ENCODE assay signal across 1 cellular context in genomic region chr20:47236639-47236900, GRCh38.
TF ChIP-seq lines count a peak whose summit lies in the region.

No MANE protein-coding gene starts in this region.

TF ChIP-seq in HepG2, 621 proteins besides CTCF, POLR2A, EP300 and RAD21:
- TF ChIP-seq SKI (IDR thresholded peaks at IDR 0.05; ENCODE audit: partially characterized antibody): no peak
- TF ChIP-seq RNF2 (conservative IDR thresholded peaks at IDR 0.05; ENCODE audit: low read depth): no peak
- no peak for TF ChIP-seq TBP (CRISPR knock-in tag; IDR thresholded peaks at IDR 0.05)
- TF ChIP-seq NCOA5 (CRISPR knock-in tag; IDR thresholded peaks at IDR 0.05): no peak
- no peak for TF ChIP-seq ATF4 (CRISPR knock-in tag; IDR thresholded peaks at IDR 0.05)
- peak; percentile 53 for TF ChIP-seq BCL6 (CRISPR knock-in tag; IDR thresholded peaks at IDR 0.05)
- TF ChIP-seq CREB3 (CRISPR knock-in tag; IDR thresholded peaks at IDR 0.05): no peak
- no peak for TF ChIP-seq YEATS2 (CRISPR knock-in tag; IDR thresholded peaks at IDR 0.05; ENCODE audit: borderline replicate concordance)
- 0 out of 2 replicates have a peak, but pooled peaks have one; percentile 23 for TF ChIP-seq ZNF501 (CRISPR knock-in tag; IDR thresholded peaks at IDR 0.05)
- peak; percentile 27; the same call in 1 of the 2 replicates for TF ChIP-seq POLR2G (IDR thresholded peaks at IDR 0.05; ENCODE audit: low read depth, low read length)
- TF ChIP-seq HNF4G (IDR thresholded peaks at IDR 0.05; ENCODE audit: borderline replicate concordance, low read depth, low read length): peak; percentile 14; the same call in 1 of the 2 replicates
- no peak for TF ChIP-seq HNF4G (CRISPR knock-in tag; IDR thresholded peaks at IDR 0.05; ENCODE audit: borderline replicate concordance, low read depth)
- TF ChIP-seq ZNF292 (CRISPR knock-in tag; IDR thresholded peaks at IDR 0.05; ENCODE audit: borderline replicate concordance, low read depth): 0 out of 2 replicates have a peak, but pooled peaks have one; percentile 22
- no peak for TF ChIP-seq ZNF839 (CRISPR knock-in tag; IDR thresholded peaks at IDR 0.05; ENCODE audit: borderline replicate concordance)
- TF ChIP-seq POLR2AphosphoS2 (IDR thresholded peaks at IDR 0.05; ENCODE audit: low read depth, low read length): no peak
- TF ChIP-seq KDM1A (CRISPR knock-in tag; IDR thresholded peaks at IDR 0.05): no peak
- peak; percentile 73 for TF ChIP-seq RARA (CRISPR knock-in tag; IDR thresholded peaks at IDR 0.05)
- TF ChIP-seq PHF21A (CRISPR knock-in tag; IDR thresholded peaks at IDR 0.05): no peak
- no peak for TF ChIP-seq ZNF484 (CRISPR knock-in tag; IDR thresholded peaks at IDR 0.05; ENCODE audit: borderline replicate concordance, low read depth)
- TF ChIP-seq ZBTB34 (CRISPR knock-in tag; IDR thresholded peaks at IDR 0.05): no peak
- TF ChIP-seq ZFP62 (CRISPR knock-in tag; IDR thresholded peaks at IDR 0.05): no peak
- TF ChIP-seq RBAK (CRISPR knock-in tag; IDR thresholded peaks at IDR 0.05): no peak
- TF ChIP-seq PITX1 (CRISPR knock-in tag; IDR thresholded peaks at IDR 0.05): 0 out of 2 replicates have a peak, but pooled peaks have one; percentile 9
- peak; percentile 10 for TF ChIP-seq RBM22 (optimal IDR thresholded peaks at IDR 0.05; ENCODE audit: low read length)
- TF ChIP-seq HNF4A (CRISPR knock-in tag; IDR thresholded peaks at IDR 0.05): peak; percentile 46
- TF ChIP-seq ZNF30 (CRISPR knock-in tag; IDR thresholded peaks at IDR 0.05): no peak
